Comparison of ENCODE assay signal across 7 cellular contexts in the genomic region with DNA sequence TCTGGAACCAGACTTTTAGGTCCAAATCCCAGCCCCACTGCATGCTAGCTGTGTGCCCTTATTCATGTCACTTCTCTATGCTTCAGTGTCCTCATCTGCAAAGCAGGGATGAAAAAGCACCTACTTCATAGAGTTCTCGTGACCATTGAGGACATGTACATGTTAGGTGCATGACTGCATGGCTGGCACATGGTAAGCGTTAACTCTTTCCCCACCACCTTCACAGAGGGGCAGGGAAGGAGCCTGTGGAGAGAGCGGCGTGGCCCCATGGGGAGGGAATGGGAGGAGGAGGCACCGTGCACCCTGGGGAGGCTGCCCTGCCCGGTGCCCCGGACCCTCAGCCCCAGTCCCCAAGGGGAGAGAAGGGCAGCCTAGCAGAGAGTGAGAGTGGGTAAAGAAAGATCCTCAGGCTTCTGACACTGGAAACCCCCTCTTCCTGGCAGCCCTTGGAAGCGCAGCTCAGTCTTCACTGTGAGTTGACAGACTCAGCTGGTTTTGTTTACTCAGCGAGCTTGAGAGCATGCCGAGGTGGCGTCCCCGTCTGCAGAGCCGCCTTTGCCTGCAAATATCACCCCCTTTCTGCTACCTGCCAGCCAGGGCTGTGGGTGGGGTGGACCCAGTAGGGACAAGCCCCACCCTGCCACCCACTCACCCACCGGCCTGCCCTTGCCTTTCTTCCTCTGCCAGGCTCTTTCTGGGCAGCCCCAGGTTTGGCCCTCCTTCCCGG. TPM values are rescaled to one million over a fixed set of nuclear protein-coding genes. Genes with fewer than 3 reads are reported as not detected.
DNase-seq lines count a peak whose midpoint lies in the region; ATAC-seq lines count a peak whose summit lies in the region.

No MANE protein-coding gene starts in this region.

- peak overlapping the region; percentile 37 for H3K4me3 ChIP-seq in SJCRH30
- peak overlapping the region in 1 of 2 donors; percentile 49 for H3K4me3 ChIP-seq in stomach smooth muscle (ENCODE audit: low read length in 2 of 2)

- H3K36me3 ChIP-seq in SJCRH30 (no peaks in the 10 kb centered on the region), stomach smooth muscle (ENCODE audit: control insufficient read depth in 2 of 2, insufficient read depth in 2 of 2, low read length in 2 of 2) (no peaks in the 10 kb centered on the region)

- peak; percentile 35 for DNase-seq in HT-29 (ENCODE audit: low spot score)
- DNase-seq in SJCRH30 = peak; percentile 71 to 74
- DNase-seq in iris pigment epithelial cell (ENCODE audit: low read depth) = peak; percentile 69
- no peak for DNase-seq in activated T-cell treated with anti-CD3 and anti-CD28 coated beads for 4 hours

- H3K9ac ChIP-seq in stomach smooth muscle (ENCODE audit: low read length in 2 of 2) = peak overlapping the region; percentile 70 to 74

- no peaks in the 10 kb centered on the region for H3K27me3 ChIP-seq in SJCRH30
- no peaks in the 10 kb centered on the region for H3K27me3 ChIP-seq in stomach smooth muscle (ENCODE audit: control insufficient read depth in 1 of 2, insufficient read depth in 2 of 2, low read length in 2 of 2)

- H3K27ac ChIP-seq in SJCRH30 (peak overlapping the region; percentile 83), stomach smooth muscle (ENCODE audit: low read length) (peak overlapping the region; percentile 93)

- ATAC-seq in HG02623 (IDR thresholded peaks at IDR 0.05; ENCODE audit: unreplicated experiment) (no peak), GM18519 (IDR thresholded peaks at IDR 0.05; ENCODE audit: low FRiP score, unreplicated experiment) (no peak)

- H3K4me1 ChIP-seq in SJCRH30 (peaks cover 59% of the 10 kb centered on the region), stomach smooth muscle (ENCODE audit: control insufficient read depth, insufficient read depth, low read length) (peaks cover 79% of the 10 kb centered on the region)

- H3K9me3 ChIP-seq in SJCRH30 (replicated peaks) (no peaks in the 10 kb centered on the region), stomach smooth muscle (ENCODE audit: control insufficient read depth in 2 of 2, low read length in 2 of 2) (no peaks in the 10 kb centered on the region)

RNA-seq across cellular contexts. Expression of a gene that starts 10.6 kb away (rescaled TPM):
- 0.08 and 0.29 TPM in 2 replicates for total RNA-seq in HT-29 (2014; rRNA removed; shearing (Covaris generic))
- total RNA-seq in SJCRH30 (2014; rRNA removed; shearing (Covaris generic)) = 21.1 and 21.3 TPM in 2 replicates

Comparison
In these comparisons a context has a peak if more than half of its experiments do, and no peak if none do; other contexts are left out.
1. RNA of a gene that starts 10.6 kb away (total RNA-seq): 21.1 to 21.3 TPM in SJCRH30; 0.08 to 0.29 TPM in HT-29; every median in the first group is over 10 times any median in the second.